12 cellular contexts compared by ENCODE assay signal in genomic region chr3:190504354-190505125, GRCh38. TPM values are rescaled to one million over a fixed set of nuclear protein-coding genes. Genes with fewer than 3 reads are reported as not detected.
A peak's percentile ranks its signal among the peaks of the same experiment; 100 is the strongest.
DNase-seq lines count a peak whose midpoint lies in the region; ATAC-seq, FAIRE-seq and TF ChIP-seq lines count a peak whose summit lies in the region.
"Had no signal": no experiment of that assay in that cellular context is flagged by ENCODE, and none has a peak within 500 bp of the region (broad histone marks: within the 10 kb centered on the region; RNA-seq: fewer than 3 reads in every experiment).

No MANE protein-coding gene starts in this region.

- no peak for TF ChIP-seq RAD21 in GM12878 (IDR thresholded peaks at IDR 0.05; ENCODE audit: insufficient read depth, low read depth, low read length)

- TF ChIP-seq CTCF in NB4 (IDR thresholded peaks at IDR 0.05; ENCODE audit: low read depth, low read length) (peak; percentile 11), GM12878 (IDR thresholded peaks at IDR 0.05 in 2 of 3, conservative IDR thresholded peaks at IDR 0.05 in 1 of 3; ENCODE audit: control insufficient read depth in 2 of 3, extremely low read depth in 1 of 3, insufficient read depth in 1 of 3, low read depth in 3 of 3, low read length in 3 of 3) (no peak), right lobe of liver (IDR thresholded peaks at IDR 0.05) (peak in 3 of 4 donors; percentile 10 to 19 (median 14))

- H3K9me3 ChIP-seq in GM12878 (replicated peaks; ENCODE audit: control insufficient read depth, insufficient read depth, low read length), result no peaks in the 10 kb centered on the region
- no peaks in the 10 kb centered on the region for H3K9me3 ChIP-seq in right lobe of liver
- H3K9me3 ChIP-seq: body of pancreas, ovary had no signal

- no peak overlapping the region for H3K4me3 ChIP-seq in NB4 (ENCODE audit: low read depth, low read length)
- H3K4me3 ChIP-seq in GM12878, result no peak overlapping the region
- no peak overlapping the region for H3K4me3 ChIP-seq in right lobe of liver
- H3K4me3 ChIP-seq: body of pancreas, ovary had no signal

- intact Hi-C loops in GM12878 (cut with micrococcal nuclease; ENCODE audit: unreplicated experiment) (no loop called here), right lobe of liver (cut with DNase I) (no loop called here)

- in situ Hi-C loops in GM12878 (cut with MboI), result no loop called here

- no peak overlapping the region for H2AFZ ChIP-seq in GM12878 (ENCODE audit: control insufficient read depth, low read depth, low read length)

- SMC1A ChIA-PET in GM12878 (lab: Charles Lee; ENCODE audit: uncharacterized antibody, unreplicated experiment), result interaction anchor here (1.0 to 1.5 kb wide), 2 partner anchors 13 to 78 kb away, joined by 3 read pairs; no protein-coding TSS in a partner anchor

- H3K27me3 ChIP-seq in GM12878 (replicated peaks in 1 of 2; ENCODE audit: control insufficient read depth in 2 of 2, insufficient read depth in 2 of 2, low read length in 1 of 2) (no peaks in the 10 kb centered on the region; a peak in 2 of 4 replicates), right lobe of liver (no peaks in the 10 kb centered on the region)
- H3K27me3 ChIP-seq: body of pancreas, ovary had no signal

- no peak for TF ChIP-seq POLR2A in NB4 (IDR thresholded peaks at IDR 0.05; ENCODE audit: extremely low read depth, insufficient read length)
- TF ChIP-seq POLR2A in GM12878 (IDR thresholded peaks at IDR 0.05; ENCODE audit: low read depth, low read length), result no peak
- TF ChIP-seq POLR2A in right lobe of liver (IDR thresholded peaks at IDR 0.05), result no peak

- no peak for TF ChIP-seq EP300 in GM12878 (IDR thresholded peaks at IDR 0.05; ENCODE audit: borderline replicate concordance in 1 of 2, control insufficient read depth in 1 of 2, low read depth in 2 of 2, low read length in 2 of 2)

- WGBS in GM12878 (ENCODE audit: insufficient coverage, insufficient replicate concordance, low lambda C conversion rate, missing lambda C conversion rate), result 0% methylated on average over 4 of the region's 4 CpGs
- WGBS in right lobe of liver (ENCODE audit: insufficient coverage, low coverage, low lambda C conversion rate, missing lambda C conversion rate), result 56% methylated on average over 4 of the region's 4 CpGs

- ATAC-seq in GM12878, result peak; percentile 45; the same call in 1 of the 3 replicates
- ATAC-seq in right lobe of liver, result peak; percentile 53 to 57 (median 54)
- no peak for ATAC-seq in HG02571 (IDR thresholded peaks at IDR 0.05; ENCODE audit: unreplicated experiment)
- ATAC-seq: body of pancreas had no signal

- H3K27ac ChIP-seq in GM12878 (ENCODE audit: control insufficient read depth, insufficient read depth) (no peak overlapping the region), right lobe of liver (no peak overlapping the region)
- H3K27ac ChIP-seq: body of pancreas, ovary had no signal

- no TSS peak for BruUV-seq in GM12878 (replicated peaks; lab: Mats Ljungman, UMichigan)

- no peaks in the 10 kb centered on the region for H3K79me2 ChIP-seq in GM12878 (ENCODE audit: control insufficient read depth, insufficient read depth, low read length)

- CTCF ChIA-PET in GM12878 (lab: Yijun Ruan, JAX), result interaction anchor here (0.6 to 1.0 kb wide), 2 partner anchors 60 to 537 kb away, joined by 3 read pairs; no protein-coding TSS in a partner anchor

- no peak overlapping the region for H3K4me2 ChIP-seq in GM12878 (ENCODE audit: control insufficient read depth, insufficient read depth)

- H4K20me1 ChIP-seq in GM12878 (ENCODE audit: control insufficient read depth, insufficient read depth), result no peaks in the 10 kb centered on the region

- no peak for FAIRE-seq in GM12878 (lab: Jason Lieb, UNC)
- FAIRE-seq: RCC 7860 had no signal

- H3K4me1 ChIP-seq in GM12878 (ENCODE audit: control insufficient read depth, insufficient read depth, low read length), result no peaks in the 10 kb centered on the region
- H3K4me1 ChIP-seq in right lobe of liver, result peaks cover 0 to 31% (median 9%) of the 10 kb centered on the region in 4 donors
- H3K4me1 ChIP-seq: body of pancreas had no signal

- no peaks in the 10 kb centered on the region for H3K36me3 ChIP-seq in GM12878 (ENCODE audit: control insufficient read depth in 2 of 2, insufficient read depth in 2 of 2, low read length in 1 of 2)
- no peaks in the 10 kb centered on the region for H3K36me3 ChIP-seq in right lobe of liver
- H3K36me3 ChIP-seq: ovary had no signal

- RAD21 ChIA-PET in GM12878 (lab: Charles Lee; ENCODE audit: unreplicated experiment), result no interaction called here

- POLR2A ChIA-PET in GM12878 (lab: Charles Lee), result no interaction called here

- no peak overlapping the region for H3K9ac ChIP-seq in GM12878 (ENCODE audit: control insufficient read depth, insufficient read depth, low read length)

- DNase-seq in GDM1 (lab: John Stamatoyannopoulos, UW) (peak; percentile 7), NB4 (ENCODE audit: low read depth) (peak; percentile 57), GM12878 (ENCODE audit: low read depth, low spot score) (no peak), right lobe of liver (no peak), NCI-H1092 treated with DMSO at 0.1 percent for 48 hours (lab: John Stamatoyannopoulos, UW) (no peak), RPMI8226 (no peak), LoVo (ENCODE audit: low spot score) (no peak)
- DNase-seq: body of pancreas, hypothalamus, ovary had no signal

TF ChIP-seq in GM12878, 131 proteins besides CTCF, POLR2A, EP300 and RAD21 (continues in another document):
- no peak for TF ChIP-seq ZNF207 (IDR thresholded peaks at IDR 0.05; ENCODE audit: borderline replicate concordance)
- TF ChIP-seq JUND (IDR thresholded peaks at IDR 0.05; ENCODE audit: low read depth, low read length), result no peak
- no peak for TF ChIP-seq BCL11A (IDR thresholded peaks at IDR 0.05; ENCODE audit: low read depth, low read length)
- TF ChIP-seq IRF4 (IDR thresholded peaks at IDR 0.05; ENCODE audit: low read depth, low read length), result no peak
- TF ChIP-seq USF1 (IDR thresholded peaks at IDR 0.05; ENCODE audit: borderline replicate concordance, extremely low read length, insufficient read depth, low read depth, low read length), result no peak
- TF ChIP-seq RFX5 (IDR thresholded peaks at IDR 0.05; ENCODE audit: low read depth, low read length), result no peak
- no peak for TF ChIP-seq FOXM1 (IDR thresholded peaks at IDR 0.05; ENCODE audit: low read depth, low read length)
- TF ChIP-seq MTA2 (IDR thresholded peaks at IDR 0.05; ENCODE audit: low read depth), result no peak
- no peak for TF ChIP-seq NFXL1 (IDR thresholded peaks at IDR 0.05; ENCODE audit: borderline replicate concordance)

RNA-seq across cellular contexts. Expression of gene IL1RAP, which starts 9.3 kb away (rescaled TPM):
- 4.3 and 4.7 TPM in 2 replicates for total RNA-seq in GM12878 (2013; cell fraction: nucleolus; rRNA removed)
- 0.17 and 0.38 TPM in 2 replicates for total RNA-seq in GM12878 (2014; rRNA removed)
- 0.46 and 0.58 TPM in 2 replicates for total RNA-seq in GM12878 (2014; rRNA removed; fragmentation: Illumina TruSeq; extraction: Trizol)
- 0.21 and 0.44 TPM in 2 replicates for total RNA-seq in GM12878 (2021)
- 0.14 TPM for polyA plus RNA-seq in GM12878 (2011; ENCODE audit: low read depth)
- polyA plus RNA-seq in GM12878 (2011; rRNA removed), result 0.73 and 0.88 TPM in 2 replicates
- 0.87 and 0.88 TPM in 2 replicates for polyA plus RNA-seq in GM12878 (2011; cell fraction: cytosol; rRNA removed)
- 0.70 and 0.88 TPM in 2 replicates for polyA plus RNA-seq in GM12878 (2011; cell fraction: nucleus; rRNA removed)
- polyA plus RNA-seq in GM12878 (2012), result 0.22 and 0.58 TPM in 2 replicates
- polyA plus RNA-seq in GM12878 (2014; fragmentation: Illumina TruSeq; extraction: Trizol), result 0.22 and 1.6 TPM in 2 replicates
- under 1 TPM in 1 of 2 experiments, not detected in 1; 0.38 TPM for polyA plus RNA-seq in GM12878 (2014; fragmentation: Nextera tagmentation; extraction: Ambion mirVana)
- polyA plus RNA-seq in GM12878 (2014; rRNA removed), result 0.28 and 0.30 TPM in 2 replicates
- polyA plus RNA-seq in GM12878 (2016; fragmentation: Nextera tagmentation; extraction: Ambion mirVana), result 1 to 10 TPM in 1 of 2 experiments, under 1 TPM in 1; 0.79 to 1.0 TPM
- 4.3 TPM in 2 replicates for polyA minus RNA-seq in GM12878 (2011; rRNA and poly(A)+ RNA removed)
- 2.1 TPM in 1 of 2 replicates, not detected in the other for polyA minus RNA-seq in GM12878 (2011; cell fraction: cytosol; rRNA and poly(A)+ RNA removed)
- 3.1 and 4.8 TPM in 2 replicates for polyA minus RNA-seq in GM12878 (2011; cell fraction: nucleus; rRNA and poly(A)+ RNA removed)
- 100 to 1,000 TPM in 1 of 6 experiments, 10 to 100 TPM in 5; 44.6 to 142 (median 60.5) TPM for total RNA-seq in right lobe of liver

RNA-seq across cellular contexts. Expression of gene TMEM207, which starts 54.8 kb away (rescaled TPM):
- total RNA-seq in GM12878 (2013; cell fraction: nucleolus; rRNA removed), result not detected in 2 replicates
- total RNA-seq in GM12878 (2014; rRNA removed), result not detected in 2 replicates
- total RNA-seq in GM12878 (2014; rRNA removed; fragmentation: Illumina TruSeq; extraction: Trizol), result not detected in 2 replicates
- total RNA-seq in GM12878 (2021), result not detected in 2 replicates
- not detected for polyA plus RNA-seq in GM12878 (2011; ENCODE audit: low read depth)
- polyA plus RNA-seq in GM12878 (2011; rRNA removed), result not detected in 2 replicates
- not detected in 2 replicates for polyA plus RNA-seq in GM12878 (2011; cell fraction: cytosol; rRNA removed)
- polyA plus RNA-seq in GM12878 (2011; cell fraction: nucleus; rRNA removed), result not detected in 2 replicates
- polyA plus RNA-seq in GM12878 (2012), result not detected in 2 replicates
- polyA plus RNA-seq in GM12878 (2014; fragmentation: Illumina TruSeq; extraction: Trizol), result not detected in 2 replicates
- polyA plus RNA-seq in GM12878 (2014; fragmentation: Nextera tagmentation; extraction: Ambion mirVana), result not detected
- polyA plus RNA-seq in GM12878 (2014; rRNA removed), result not detected in 2 replicates
- polyA plus RNA-seq in GM12878 (2016; fragmentation: Nextera tagmentation; extraction: Ambion mirVana), result not detected
- not detected in 2 replicates for polyA minus RNA-seq in GM12878 (2011; rRNA and poly(A)+ RNA removed)
- not detected in 2 replicates for polyA minus RNA-seq in GM12878 (2011; cell fraction: cytosol; rRNA and poly(A)+ RNA removed)
- polyA minus RNA-seq in GM12878 (2011; cell fraction: nucleus; rRNA and poly(A)+ RNA removed), result not detected in 2 replicates
- not detected for total RNA-seq in right lobe of liver
- total RNA-seq: body of pancreas, ovary had no signal
- polyA plus RNA-seq: ovary had no signal

Comparison
In these comparisons a context has a peak if more than half of its experiments do, and no peak if none do; other contexts are left out.
1. DNase-seq: peak in GDM1 (single experiment) and NB4 (single experiment); none in GM12878 (single experiment), right lobe of liver (0 of 3), NCI-H1092 treated with DMSO at 0.1 percent for 48 hours (single experiment), RPMI8226 (single experiment) and LoVo (single experiment).
2. CTCF ChIP-seq: peak in NB4 (single experiment) and right lobe of liver (3 of 4); none in GM12878 (0 of 3).
3. RNA of gene IL1RAP, which starts 9.3 kb away (total RNA-seq): 44.6 to 142 TPM in right lobe of liver; 0.17 to 4.7 TPM in GM12878; every median in the first group is over 4 times any median in the second.